ENCODE assay signal across 25 cellular contexts in genomic region chr22:21802056-21802455, GRCh38.
A peak's percentile ranks its signal among the peaks of the same experiment; 100 is the strongest.
DNase-seq lines count a peak whose midpoint lies in the region; ATAC-seq lines count a peak whose summit lies in the region.
"Had no signal": no experiment of that assay in that cellular context is flagged by ENCODE, and none has a peak within 500 bp of the region (broad histone marks: within the 10 kb centered on the region; RNA-seq: fewer than 3 reads in every experiment).

No MANE protein-coding gene starts in this region.

- peak; percentile 83 for ATAC-seq in activated T-helper 17 cell treated with anti-CD3 and anti-CD28 coated beads, Interleukin-2, amount 50 U/mL, for 72 hours (replicated peaks)
- ATAC-seq: left lung, SK-N-SH treated with all-trans-retinoic acid at 6 μM for 48 hours, T-helper 17 cell had no signal

- no peak for DNase-seq in CD8-positive, alpha-beta memory T cell
- peak; percentile 44 for DNase-seq in HT1080 (ENCODE audit: low read depth)
- peak; percentile 23 for DNase-seq in iris pigment epithelial cell (ENCODE audit: low read depth)
- no peak for DNase-seq in stimulated activated CD4-positive, alpha-beta T cell treated with anti-CD3 and anti-CD28 coated beads, Interleukin-4, amount 100 ng/mL, for 4 hours
- DNase-seq in T-helper 9 cell: no peak
- no peak for DNase-seq in HCEC 1CT
- DNase-seq: activated CD4-positive, alpha-beta T cell treated with anti-CD3 and anti-CD28 coated beads for 48 hours; aorta; C1 segment of cervical spinal cord; dermis blood vessel endothelial cell; GOT3; hypothalamus; left lung; mesendoderm; MG63; NCI-H146; NCI-H2107; NCI-H774; occipital lobe; stimulated activated naive CD4-positive, alpha-beta T cell treated with Interleukin-2 at 50 U/mL for 16 hours; T-helper 17 cell; uterus had no signal

- no peak overlapping the region for H3K27ac ChIP-seq in CD8-positive, alpha-beta memory T cell (ENCODE audit: low read depth, low read length)
- H3K27ac ChIP-seq: left lung, uterus had no signal

- peak overlapping the region in 5 of 8 donors; percentile 8 to 67 (median 30) for H3K27ac Mint-ChIP-seq in CD8-positive, alpha-beta memory T cell
- H3K27ac Mint-ChIP-seq in activated T-helper 17 cell treated with anti-CD3 and anti-CD28 coated beads, Interleukin-2, amount 50 U/mL, for 72 hours: no peak overlapping the region
- H3K27ac Mint-ChIP-seq: T-helper 17 cell had no signal

- H3K4me3 Mint-ChIP-seq in CD8-positive, alpha-beta memory T cell: no peak overlapping the region
- H3K4me3 Mint-ChIP-seq in activated T-helper 17 cell treated with anti-CD3 and anti-CD28 coated beads, Interleukin-2, amount 50 U/mL, for 72 hours: no peak overlapping the region
- H3K4me3 Mint-ChIP-seq: T-helper 17 cell had no signal

- POLR2A ChIA-PET in CD8-positive, alpha-beta memory T cell (lab: Charles Lee): no interaction called here

- H3K4me1 Mint-ChIP-seq in CD8-positive, alpha-beta memory T cell: peaks cover 12 to 19% (median 17%) of the 10 kb centered on the region in 3 donors
- H3K4me1 Mint-ChIP-seq in activated T-helper 17 cell treated with anti-CD3 and anti-CD28 coated beads, Interleukin-2, amount 50 U/mL, for 72 hours: peaks cover 13% of the 10 kb centered on the region

- H3K4me3 ChIP-seq in CD8-positive, alpha-beta memory T cell (ENCODE audit: low read length): no peak overlapping the region
- H3K4me3 ChIP-seq: left lung, MG63, uterus had no signal

- no peaks in the 10 kb centered on the region for H3K27me3 ChIP-seq in CD8-positive, alpha-beta memory T cell (ENCODE audit: insufficient read depth, low read length, poor library complexity, severe bottlenecking)
- H3K27me3 ChIP-seq: left lung, MG63, uterus had no signal

- H3K9me3 ChIP-seq in CD8-positive, alpha-beta memory T cell (ENCODE audit: low read length): no peaks in the 10 kb centered on the region
- H3K9me3 ChIP-seq: left lung, MG63, uterus had no signal

- no peaks in the 10 kb centered on the region for H3K4me1 ChIP-seq in CD8-positive, alpha-beta memory T cell (ENCODE audit: insufficient read depth, low read length)
- H3K4me1 ChIP-seq: left lung, uterus had no signal

- peaks cover 19 to 90% (median 30%) of the 10 kb centered on the region in 3 donors for H3K36me3 Mint-ChIP-seq in CD8-positive, alpha-beta memory T cell
- peaks cover 88% of the 10 kb centered on the region for H3K36me3 Mint-ChIP-seq in activated T-helper 17 cell treated with anti-CD3 and anti-CD28 coated beads, Interleukin-2, amount 50 U/mL, for 72 hours (ENCODE audit: low read depth)

- peaks cover 48% of the 10 kb centered on the region for H3K36me3 ChIP-seq in CD8-positive, alpha-beta memory T cell (ENCODE audit: insufficient read depth, low read length)
- H3K36me3 ChIP-seq: uterus had no signal

- H3K27me3 Mint-ChIP-seq in CD8-positive, alpha-beta memory T cell: no peaks in the 10 kb centered on the region
- no peaks in the 10 kb centered on the region for H3K27me3 Mint-ChIP-seq in activated T-helper 17 cell treated with anti-CD3 and anti-CD28 coated beads, Interleukin-2, amount 50 U/mL, for 72 hours
- H3K27me3 Mint-ChIP-seq: T-helper 17 cell had no signal

- CTCF ChIA-PET in CD8-positive, alpha-beta memory T cell (lab: Charles Lee): no interaction called here

- H3K9me3 Mint-ChIP-seq in CD8-positive, alpha-beta memory T cell: no peaks in the 10 kb centered on the region
- H3K9me3 Mint-ChIP-seq in activated T-helper 17 cell treated with anti-CD3 and anti-CD28 coated beads, Interleukin-2, amount 50 U/mL, for 72 hours: no peaks in the 10 kb centered on the region
- H3K9me3 Mint-ChIP-seq: activated naive CD4-positive, alpha-beta T cell treated with anti-CD3 and anti-CD28 coated beads, Interleukin-2, amount 50 U/mL, for 72 hours had no signal

Comparison
In these comparisons a context has a peak if more than half of its experiments do, and no peak if none do; other contexts are left out.
1. DNase-seq: peak in HT1080 (single experiment) and iris pigment epithelial cell (single experiment); none in CD8-positive, alpha-beta memory T cell (0 of 5), stimulated activated CD4-positive, alpha-beta T cell treated with anti-CD3 and anti-CD28 coated beads, Interleukin-4, amount 100 ng/mL, for 4 hours (0 of 2), T-helper 9 cell (single experiment) and HCEC 1CT (single experiment).